Comparison of ENCODE assay signal across 18 cellular contexts in the genomic region with DNA sequence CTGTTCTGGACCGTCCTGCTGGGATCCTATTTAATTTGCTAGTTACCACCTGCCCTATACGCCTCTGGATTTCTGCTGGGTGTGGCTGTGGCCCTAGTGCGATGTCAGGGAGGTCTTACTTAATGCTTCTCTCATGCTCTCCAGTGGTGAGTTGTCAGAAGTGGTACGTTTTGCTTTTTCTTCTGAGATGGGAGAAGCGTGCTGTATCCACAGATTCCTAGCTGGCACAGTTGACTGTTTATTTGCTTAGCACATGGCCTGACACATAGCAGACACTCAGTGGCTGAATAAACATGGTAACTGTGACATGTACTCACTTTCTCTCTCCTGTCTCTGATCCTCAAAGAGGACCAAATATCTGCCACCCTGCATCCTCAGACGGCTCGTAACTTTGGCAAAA.
DNase-seq lines count a peak whose midpoint lies in the region; ATAC-seq, FAIRE-seq and TF ChIP-seq lines count a peak whose summit lies in the region.
"Had no signal": no experiment of that assay in that cellular context is flagged by ENCODE, and none has a peak within 500 bp of the region (broad histone marks: within the 10 kb centered on the region; RNA-seq: fewer than 3 reads in every experiment).

No MANE protein-coding gene starts in this region.

- WGBS in gastroesophageal sphincter (ENCODE audit: low coverage in 1 of 2), 2 donors = 75% methylated on average over 7 of the region's 7 CpGs; no CpG with 5 or more reads in 1 of the 2 donors

- no TSS peak for BruUV-seq in A673 (replicated peaks; lab: Mats Ljungman, UMichigan)

- H3K4me1 ChIP-seq in cardiac muscle cell (ENCODE audit: low read depth) (peaks cover 18% of the 10 kb centered on the region), gastroesophageal sphincter (peaks cover 5 to 68% (median 20%) of the 10 kb centered on the region in 3 donors), A673 (ENCODE audit: insufficient read depth, low read length, poor library complexity, severe bottlenecking) (peaks cover 2% of the 10 kb centered on the region)
- H3K4me1 ChIP-seq: A549 had no signal

- CTCF ChIA-PET in A673 (lab: Charles Lee) = no interaction called here

- TF ChIP-seq CTCF in cardiac muscle cell (IDR thresholded peaks at IDR 0.05; ENCODE audit: low read depth, low read length) = no peak
- TF ChIP-seq CTCF in gastroesophageal sphincter (IDR thresholded peaks at IDR 0.05) = peak in 1 of 4 experiments; percentile 27
- TF ChIP-seq CTCF in A673 (conservative IDR thresholded peaks at IDR 0.05; ENCODE audit: low read depth, low read length) = no peak

- no peaks in the 10 kb centered on the region for H3K9me3 ChIP-seq in cardiac muscle cell (ENCODE audit: low read depth)
- H3K9me3 ChIP-seq in gastroesophageal sphincter = no peaks in the 10 kb centered on the region
- no peaks in the 10 kb centered on the region for H3K9me3 ChIP-seq in A673 (ENCODE audit: low read depth, low read length, poor library complexity, severe bottlenecking)
- H3K9me3 ChIP-seq: A549, thyroid gland had no signal

- H3K36me3 ChIP-seq in cardiac muscle cell (no peaks in the 10 kb centered on the region), gastroesophageal sphincter (no peaks in the 10 kb centered on the region), A673 (ENCODE audit: insufficient read depth, low read length, poor library complexity, severe bottlenecking) (no peaks in the 10 kb centered on the region)
- H3K36me3 ChIP-seq: thyroid gland had no signal

- H3K4me3 ChIP-seq in cardiac muscle cell (no peak overlapping the region), gastroesophageal sphincter (no peak overlapping the region), A673 (ENCODE audit: low read depth, low read length, poor library complexity, severe bottlenecking) (no peak overlapping the region)
- H3K4me3 ChIP-seq: A549, thyroid gland had no signal

- ATAC-seq in left ventricle myocardium superior = no peak
- ATAC-seq in gastroesophageal sphincter = no peak
- ATAC-seq: right cardiac atrium; stimulated activated memory B cell treated with anti-CD40 and anti-IgM and Interleukin-4, amounts not matched to agents 10 μg/mL and 1 μg/mL and 100 μg/mL, for 72 hours had no signal

- intact Hi-C loops in left ventricle myocardium superior (cut with micrococcal nuclease) (no loop called here), A673 (cut with micrococcal nuclease; ENCODE audit: unreplicated experiment) (no loop called here)

- TF ChIP-seq POLR2A in gastroesophageal sphincter (IDR thresholded peaks at IDR 0.05) = no peak

- FAIRE-seq in urothelium cell line (lab: Jason Lieb, UNC) = peak; percentile 92
- FAIRE-seq: A549, H54 had no signal

- POLR2A ChIA-PET in A673 (lab: Charles Lee; ENCODE audit: low non-redundant PET) = no interaction called here

- DNase-seq in cardiac muscle cell (ENCODE audit: low read depth in 1 of 2, low spot score in 1 of 2) (no peak), left ventricle myocardium superior (no peak), NCI-H774 (lab: John Stamatoyannopoulos, UW) (peak; percentile 95), urothelium cell line (ENCODE audit: low spot score) (no peak), A673 (ENCODE audit: low spot score) (no peak), NCI-H82 (lab: John Stamatoyannopoulos, UW) (no peak), DMS79 treated with DMSO at 0.1 percent for 48 hours (lab: John Stamatoyannopoulos, UW) (no peak)
- DNase-seq: activated CD4-positive, CD25-positive, alpha-beta regulatory T cell treated with anti-CD3 and anti-CD28 coated beads, Interleukin-2, amount 50 U/mL, for 72 hours; activated effector memory CD4-positive, alpha-beta T cell treated with anti-CD3 and anti-CD28 coated beads, Interleukin-2, amount 50 U/mL, for 16 hours; DND-41; hypothalamus; NCI-H526 treated with DMSO at 0.1 percent for 48 hours; right cardiac atrium; thyroid gland had no signal

- peak overlapping the region; percentile 27 for H3K27ac ChIP-seq in cardiac muscle cell
- peak overlapping the region; percentile 7 to 87 (median 86) for H3K27ac ChIP-seq in gastroesophageal sphincter
- H3K27ac ChIP-seq in A673 (ENCODE audit: low read depth, low read length, poor library complexity, severe bottlenecking) = no peak overlapping the region
- H3K27ac ChIP-seq: A549, thyroid gland had no signal

- H3K27me3 ChIP-seq in cardiac muscle cell (no peaks in the 10 kb centered on the region), gastroesophageal sphincter (no peaks in the 10 kb centered on the region), A673 (replicated peaks; ENCODE audit: insufficient read depth, low read depth, low read length, poor library complexity) (no peaks in the 10 kb centered on the region)
- H3K27me3 ChIP-seq: thyroid gland had no signal

- no peak for TF ChIP-seq EP300 in gastroesophageal sphincter (IDR thresholded peaks at IDR 0.05)
